In the genomic region with DNA sequence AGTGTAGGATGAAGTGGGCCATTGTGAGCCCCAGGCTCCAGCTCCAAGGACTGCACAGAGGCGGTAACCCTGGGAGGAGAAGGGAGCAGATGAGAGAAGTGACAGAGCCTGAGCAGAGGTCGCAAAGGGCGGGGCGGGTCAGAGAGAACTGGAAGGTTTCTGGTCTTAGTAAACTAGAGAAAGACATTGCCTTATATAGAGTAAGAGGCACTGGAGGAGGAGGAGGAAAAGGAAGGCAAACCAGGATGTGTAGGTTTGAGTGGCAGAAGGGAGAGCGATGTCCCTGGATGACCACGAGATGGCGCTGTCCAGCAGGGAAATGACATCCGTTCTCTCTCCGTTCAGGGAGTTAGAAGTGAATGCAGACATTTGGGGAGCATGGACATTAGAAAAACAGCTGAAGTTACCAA, we compare ENCODE assay signal across 8 cellular contexts. TPM values are rescaled to one million over a fixed set of nuclear protein-coding genes. Genes with fewer than 3 reads are reported as not detected.
A peak's percentile ranks its signal among the peaks of the same experiment; 100 is the strongest.
DNase-seq lines count a peak whose midpoint lies in the region; ATAC-seq and TF ChIP-seq lines count a peak whose summit lies in the region.

No MANE protein-coding gene starts in this region.

- TF ChIP-seq POLR2A in erythroblast (IDR thresholded peaks at IDR 0.05; ENCODE audit: low read length) = no peak

- H3K4me3 Mint-ChIP-seq in CD8-positive, alpha-beta memory T cell = peak overlapping the region in 4 of 7 donors; percentile 40 to 65 (median 50)
- H3K4me3 Mint-ChIP-seq in naive B cell = peak overlapping the region in 4 of 8 donors; percentile 37 to 61 (median 58)
- no peak overlapping the region for H3K4me3 Mint-ChIP-seq in stimulated activated memory B cell treated with anti-CD40 and anti-IgM and Interleukin-4, amounts not matched to agents 10 μg/mL and 1 μg/mL and 100 μg/mL, for 72 hours

- peaks cover 20 to 25% (median 24%) of the 10 kb centered on the region in 3 donors for H3K4me1 Mint-ChIP-seq in CD8-positive, alpha-beta memory T cell
- H3K4me1 Mint-ChIP-seq in naive B cell = peaks cover 13 to 31% (median 27%) of the 10 kb centered on the region in 3 donors
- peaks cover 19% of the 10 kb centered on the region for H3K4me1 Mint-ChIP-seq in stimulated activated memory B cell treated with anti-CD40 and anti-IgM and Interleukin-4, amounts not matched to agents 10 μg/mL and 1 μg/mL and 100 μg/mL, for 72 hours

- peak; percentile 71 to 84 (median 74) for DNase-seq in CD8-positive, alpha-beta memory T cell
- DNase-seq in NT2/D1 (ENCODE audit: low read depth, low spot score) = peak; percentile 87
- peak; percentile 64 for DNase-seq in activated CD8-positive, alpha-beta memory T cell treated with anti-CD3 and anti-CD28 coated beads, Interleukin-2, amount 50 U/mL, for 24 hours (ENCODE audit: extremely low read depth)
- DNase-seq in erythroblast (lab: John Stamatoyannopoulos, UW) = peak; percentile 78 to 84
- DNase-seq in naive B cell = peak; percentile 78

- H3K36me3 ChIP-seq in CD8-positive, alpha-beta memory T cell (ENCODE audit: insufficient read depth, low read length) = no peaks in the 10 kb centered on the region
- H3K36me3 ChIP-seq in NT2/D1 (ENCODE audit: insufficient read depth, insufficient read length, low read length) = no peaks in the 10 kb centered on the region

- peaks cover 2 to 17% (median 5%) of the 10 kb centered on the region in 3 donors for H3K36me3 Mint-ChIP-seq in CD8-positive, alpha-beta memory T cell
- peaks cover 7 to 9% of the 10 kb centered on the region in 2 donors for H3K36me3 Mint-ChIP-seq in naive B cell
- peaks cover 6% of the 10 kb centered on the region for H3K36me3 Mint-ChIP-seq in stimulated activated memory B cell treated with anti-CD40 and anti-IgM and Interleukin-4, amounts not matched to agents 10 μg/mL and 1 μg/mL and 100 μg/mL, for 72 hours

- no peaks in the 10 kb centered on the region for H3K9me3 ChIP-seq in CD8-positive, alpha-beta memory T cell (ENCODE audit: low read length)
- peaks cover 24% of the 10 kb centered on the region for H3K9me3 ChIP-seq in NT2/D1 (ENCODE audit: insufficient read depth, low read length)

- POLR2A ChIA-PET in CD8-positive, alpha-beta memory T cell (lab: Charles Lee) = interaction anchor here (0.6 to 1.0 kb wide), 3 partner anchors 27 to 36 kb away, joined by 3 read pairs; no protein-coding TSS in a partner anchor

- H3K9ac ChIP-seq in NT2/D1 (ENCODE audit: insufficient read length, low read depth) = no peak overlapping the region

- peaks cover 0 to 1% of the 10 kb centered on the region in 2 donors for H3K27me3 Mint-ChIP-seq in CD8-positive, alpha-beta memory T cell
- no peaks in the 10 kb centered on the region for H3K27me3 Mint-ChIP-seq in naive B cell
- no peaks in the 10 kb centered on the region for H3K27me3 Mint-ChIP-seq in stimulated activated memory B cell treated with anti-CD40 and anti-IgM and Interleukin-4, amounts not matched to agents 10 μg/mL and 1 μg/mL and 100 μg/mL, for 72 hours

- H3K4me3 ChIP-seq in CD8-positive, alpha-beta memory T cell (ENCODE audit: low read length) = no peak overlapping the region
- H3K4me3 ChIP-seq in NT2/D1 (ENCODE audit: insufficient read length, low read depth) = no peak overlapping the region

- peaks cover 7 to 12% (median 8%) of the 10 kb centered on the region in 5 donors for H3K9me3 Mint-ChIP-seq in CD8-positive, alpha-beta memory T cell
- H3K9me3 Mint-ChIP-seq in naive B cell = peaks cover 3 to 22% (median 11%) of the 10 kb centered on the region in 7 donors
- peaks cover 7% of the 10 kb centered on the region for H3K9me3 Mint-ChIP-seq in stimulated activated memory B cell treated with anti-CD40 and anti-IgM and Interleukin-4, amounts not matched to agents 10 μg/mL and 1 μg/mL and 100 μg/mL, for 72 hours

- peak; percentile 90 for ATAC-seq in GM19455 (IDR thresholded peaks at IDR 0.05; ENCODE audit: unreplicated experiment)
- ATAC-seq in HG03575 (IDR thresholded peaks at IDR 0.05; ENCODE audit: extremely low read depth, insufficient number of reproducible peaks, low FRiP score, unreplicated experiment) = peak; percentile 65
- ATAC-seq in naive B cell (ENCODE audit: low read depth in 2 of 2) = peak; percentile 93
- peak; percentile 85 for ATAC-seq in stimulated activated memory B cell treated with anti-CD40 and anti-IgM and Interleukin-4, amounts not matched to agents 10 μg/mL and 1 μg/mL and 100 μg/mL, for 72 hours

- CTCF ChIA-PET in CD8-positive, alpha-beta memory T cell (lab: Charles Lee) = interaction anchor here (0.5 to 6.7 kb wide), 32 partner anchors 9 to 206 kb away, joined by 3 to 67 read pairs (median 5); partner anchors contain the start of gene STARD5

- H3K27me3 ChIP-seq in CD8-positive, alpha-beta memory T cell (ENCODE audit: insufficient read depth, low read length, poor library complexity, severe bottlenecking) = no peaks in the 10 kb centered on the region
- H3K27me3 ChIP-seq in NT2/D1 (ENCODE audit: insufficient read depth, insufficient read length) = no peaks in the 10 kb centered on the region

- H3K27ac Mint-ChIP-seq in CD8-positive, alpha-beta memory T cell = peak overlapping the region in 7 of 8 donors; percentile 1 to 91 (median 52)
- H3K27ac Mint-ChIP-seq in naive B cell = peak overlapping the region; percentile 69 to 94 (median 86)
- peak overlapping the region; percentile 21 for H3K27ac Mint-ChIP-seq in stimulated activated memory B cell treated with anti-CD40 and anti-IgM and Interleukin-4, amounts not matched to agents 10 μg/mL and 1 μg/mL and 100 μg/mL, for 72 hours

- no peak overlapping the region for H3K27ac ChIP-seq in CD8-positive, alpha-beta memory T cell (ENCODE audit: low read depth, low read length)

- H3K4me1 ChIP-seq in CD8-positive, alpha-beta memory T cell (ENCODE audit: insufficient read depth, low read length) = peaks cover 19% of the 10 kb centered on the region
- H3K4me1 ChIP-seq in NT2/D1 (ENCODE audit: insufficient read depth, insufficient read length) = no peaks in the 10 kb centered on the region

RNA-seq across cellular contexts. Expression of gene STARD5, which starts 49.0 kb away (rescaled TPM):
- 1 to 10 TPM; 4.4 to 5.8 TPM for total RNA-seq in CD8-positive, alpha-beta memory T cell
- 2.6 TPM for polyA plus RNA-seq in CD8-positive, alpha-beta memory T cell
- 1 to 10 TPM; 5.1 to 9.6 (median 7.3) TPM for polyA plus RNA-seq in naive B cell (ENCODE audit: low read depth in 6 of 6)

Comparison
In these comparisons a context has a peak if more than half of its experiments do, and no peak if none do; other contexts are left out.
1. H3K27ac Mint-ChIP-seq: peak in every context shown above with its lines; median percentile 86 in naive B cell; 52 in CD8-positive, alpha-beta memory T cell; 21 in stimulated activated memory B cell treated with anti-CD40 and anti-IgM and Interleukin-4, amounts not matched to agents 10 μg/mL and 1 μg/mL and 100 μg/mL, for 72 hours.